Comparison of ENCODE assay signal across 8 cellular contexts in genomic region chr13:36420437-36420891, GRCh38. TPM values are rescaled to one million over a fixed set of nuclear protein-coding genes. Genes with fewer than 3 reads are reported as not detected.
DNase-seq lines count a peak whose midpoint lies in the region; ATAC-seq and TF ChIP-seq lines count a peak whose summit lies in the region.

No MANE protein-coding gene starts in this region.

- H3K36me3 Mint-ChIP-seq in natural killer cell = no peaks in the 10 kb centered on the region

- no peak overlapping the region for H3K4me3 Mint-ChIP-seq in natural killer cell

- H3K4me3 ChIP-seq in OCI-LY1 (ENCODE audit: low read depth, low read length, poor library complexity, severe bottlenecking) = no peak overlapping the region

- no peaks in the 10 kb centered on the region for H3F3A ChIP-seq in OCI-LY1 (ENCODE audit: insufficient read depth, low read length)

- DNase-seq in DMS79 (lab: John Stamatoyannopoulos, UW) (peak; percentile 16), HuH-7 (ENCODE audit: low spot score) (peak; percentile 66), erythroblast (lab: John Stamatoyannopoulos, UW) (peak; percentile 69 to 80), natural killer cell (peak; percentile 34), superior temporal gyrus (ENCODE audit: extremely low spot score) (peak; percentile 94)
- peak; percentile 43 for DNase-seq in activated CD8-positive, alpha-beta memory T cell treated with anti-CD3 and anti-CD28 coated beads, Interleukin-2, amount 50 U/mL, for 24 hours (ENCODE audit: extremely low read depth)

- H3K4me1 Mint-ChIP-seq in natural killer cell = peaks cover 0 to 11% of the 10 kb centered on the region in 2 donors

- H3K9me3 Mint-ChIP-seq in natural killer cell = peaks cover 0 to 2% of the 10 kb centered on the region in 2 donors

- TF ChIP-seq CTCF in OCI-LY1 (IDR thresholded peaks at IDR 0.05; ENCODE audit: low read length) = peak; percentile 59
- peak; percentile 72 for TF ChIP-seq CTCF in natural killer cell (IDR thresholded peaks at IDR 0.05)

- H4K20me1 ChIP-seq in OCI-LY1 (ENCODE audit: insufficient read depth, low read length) = no peaks in the 10 kb centered on the region

- no peaks in the 10 kb centered on the region for H3K27me3 ChIP-seq in OCI-LY1 (ENCODE audit: insufficient read depth, low read length)

- no peaks in the 10 kb centered on the region for H3K9me3 ChIP-seq in OCI-LY1 (ENCODE audit: low read length)

- no peak for TF ChIP-seq POLR2A in erythroblast (IDR thresholded peaks at IDR 0.05; ENCODE audit: low read length)

- ATAC-seq in GM21515 (IDR thresholded peaks at IDR 0.05; ENCODE audit: unreplicated experiment) (peak; percentile 74), natural killer cell (peak; percentile 60 to 85 (median 74))

- H3K36me3 ChIP-seq in OCI-LY1 (ENCODE audit: insufficient read depth, low read length) = no peaks in the 10 kb centered on the region

- H3K9ac ChIP-seq in OCI-LY1 (ENCODE audit: low read length) = no peak overlapping the region

- H2AFZ ChIP-seq in OCI-LY1 (ENCODE audit: low read length) = no peak overlapping the region

- H3K9me2 ChIP-seq in OCI-LY1 (ENCODE audit: low read depth, low read length) = no peaks in the 10 kb centered on the region

- no peak overlapping the region for H3K27ac Mint-ChIP-seq in natural killer cell

- intact Hi-C loops in natural killer cell (cut with micrococcal nuclease) = loop anchor here (5.0 kb wide), 1 partner anchor 562 kb away; no protein-coding TSS in a partner anchor

- H3K4me2 ChIP-seq in OCI-LY1 (ENCODE audit: low read length) = no peak overlapping the region

- H3K27me3 Mint-ChIP-seq in natural killer cell (ENCODE audit: low read depth in 2 of 2) = peaks cover 15 to 29% of the 10 kb centered on the region in 2 donors

- H3K79me2 ChIP-seq in OCI-LY1 (ENCODE audit: insufficient read depth, low read length) = no peaks in the 10 kb centered on the region

- no peak overlapping the region for H3K27ac ChIP-seq in OCI-LY1 (ENCODE audit: low read depth, low read length, poor library complexity, severe bottlenecking)

- no peaks in the 10 kb centered on the region for H3K4me1 ChIP-seq in OCI-LY1 (ENCODE audit: insufficient read depth, low read length, severe bottlenecking)

RNA-seq across cellular contexts. Expression of gene CCNA1, which starts 11.8 kb away (rescaled TPM):
- 1 to 10 TPM in 1 of 3 donors, under 1 TPM in 1, not detected in 1; 0.20 to 7.7 TPM for total RNA-seq in natural killer cell

Comparison
In these comparisons a context has a peak if more than half of its experiments do, and no peak if none do; other contexts are left out.
1. DNase-seq: peak in every context shown above with its lines; median percentile 94 in superior temporal gyrus; 74 in erythroblast; 66 in HuH-7; 43 in activated CD8-positive, alpha-beta memory T cell treated with anti-CD3 and anti-CD28 coated beads, Interleukin-2, amount 50 U/mL, for 24 hours; 34 in natural killer cell; 16 in DMS79.